11 cellular contexts compared by ENCODE assay signal in the genomic region with DNA sequence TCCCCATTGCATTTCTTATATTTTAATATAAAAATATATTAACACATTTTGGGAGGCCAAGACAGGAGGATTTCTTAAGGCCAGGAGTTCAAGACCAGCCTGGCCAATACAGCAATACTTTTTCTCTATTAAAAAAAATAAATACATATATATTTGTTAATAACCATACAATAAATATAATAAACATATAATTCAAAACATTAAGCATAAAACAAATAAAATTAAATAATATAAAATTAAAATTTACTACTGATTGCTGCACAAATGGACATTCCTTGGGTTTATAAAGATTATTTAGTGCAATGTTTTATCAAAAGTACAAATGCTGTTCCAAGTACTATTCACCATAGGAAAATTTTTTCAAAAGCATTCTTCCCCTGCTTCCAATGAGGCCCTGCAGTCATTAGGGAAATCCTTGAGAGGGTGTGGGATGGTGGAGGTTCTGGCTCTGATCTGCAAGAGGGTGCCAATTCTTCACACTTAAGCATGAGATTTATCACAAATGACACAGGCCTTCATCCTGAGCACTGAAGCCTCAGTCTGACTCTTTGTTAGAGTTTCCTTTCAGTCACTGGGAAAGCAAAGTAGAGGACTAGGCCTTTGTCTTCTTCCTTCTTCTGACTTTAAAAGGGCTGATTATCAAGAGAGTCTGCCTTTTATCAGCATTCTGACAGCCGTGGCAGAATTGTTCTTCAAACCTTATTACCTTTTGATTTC.
A peak's percentile ranks its signal among the peaks of the same experiment; 100 is the strongest.
DNase-seq lines count a peak whose midpoint lies in the region; TF ChIP-seq lines count a peak whose summit lies in the region.
"Had no signal": no experiment of that assay in that cellular context is flagged by ENCODE, and none has a peak within 500 bp of the region (broad histone marks: within the 10 kb centered on the region; RNA-seq: fewer than 3 reads in every experiment).

No MANE protein-coding gene starts in this region.

- no peak overlapping the region for H3K4ac ChIP-seq in neuronal stem cell (ENCODE audit: low read length)

- TF ChIP-seq CTCF in CD14-positive monocyte (IDR thresholded peaks at IDR 0.05) = no peak
- no peak for TF ChIP-seq CTCF in RWPE1 (conservative IDR thresholded peaks at IDR 0.05; ENCODE audit: low read depth)

- H2BK15ac ChIP-seq in neuronal stem cell (ENCODE audit: low read length) = no peak overlapping the region

- no peaks in the 10 kb centered on the region for H3K36me3 Mint-ChIP-seq in CD14-positive monocyte
- H3K36me3 Mint-ChIP-seq: CD8-positive, alpha-beta T cell had no signal

- no peak overlapping the region for H2AK5ac ChIP-seq in neuronal stem cell (ENCODE audit: low read depth, low read length)

- H2AFZ ChIP-seq in neuronal stem cell (ENCODE audit: low read length) = peak overlapping the region; percentile 43

- H3K9me3 ChIP-seq in HUES6 (ENCODE audit: control insufficient read depth, insufficient read depth, low read depth, low read length) = no peaks in the 10 kb centered on the region
- no peaks in the 10 kb centered on the region for H3K9me3 ChIP-seq in neuronal stem cell (replicated peaks in 1 of 2; ENCODE audit: control insufficient read depth in 2 of 2, insufficient read depth in 1 of 2, low read depth in 1 of 2, low read length in 2 of 2)

- intact Hi-C loops in CD14-positive monocyte (cut with micrococcal nuclease) = no loop called here

- H2BK5ac ChIP-seq in neuronal stem cell (ENCODE audit: low read length) = no peak overlapping the region

- no peaks in the 10 kb centered on the region for H3K27me3 ChIP-seq in HUES6 (ENCODE audit: control insufficient read depth, insufficient read depth, low read length)
- H3K27me3 ChIP-seq in neuronal stem cell (ENCODE audit: control insufficient read depth in 3 of 3, insufficient read depth in 3 of 3, low read depth in 1 of 3, low read length in 3 of 3) = no peaks in the 10 kb centered on the region

- H3K4me2 ChIP-seq in neuronal stem cell (ENCODE audit: insufficient read depth, low read length, poor library complexity, severe bottlenecking) = no peak overlapping the region

- no peak overlapping the region for H3K14ac ChIP-seq in neuronal stem cell (ENCODE audit: low read length)

- CTCF ChIA-PET in RWPE1 (lab: Yijun Ruan, JAX) = interaction anchor here (1.0 kb wide), 1 partner anchor 22 kb away, joined by 3 read pairs; no protein-coding TSS in a partner anchor

- no peak overlapping the region for H3K4me3 ChIP-seq in HUES6 (ENCODE audit: low read depth, low read length)
- no peak overlapping the region for H3K4me3 ChIP-seq in neuronal stem cell (ENCODE audit: low read length in 2 of 2)

- no peak overlapping the region for H3K23ac ChIP-seq in neuronal stem cell (ENCODE audit: low read depth, low read length, poor library complexity)

- no peak overlapping the region for H4K8ac ChIP-seq in neuronal stem cell (ENCODE audit: low read depth, low read length)

- no peak overlapping the region for H4K91ac ChIP-seq in neuronal stem cell (ENCODE audit: low read depth, low read length, poor library complexity)

- no CpG with 5 or more reads among the region's 1 CpG for WGBS in neuronal stem cell (ENCODE audit: extremely low coverage in 2 of 2, insufficient read length in 2 of 2, insufficient replicate concordance in 1 of 2), 2 donors

- H3K36me3 ChIP-seq in HUES6 (ENCODE audit: control insufficient read depth, insufficient read depth, low read length) = no peaks in the 10 kb centered on the region
- H3K36me3 ChIP-seq in neuronal stem cell (replicated peaks in 1 of 2; ENCODE audit: control insufficient read depth in 2 of 2, insufficient read depth in 2 of 2, low read length in 2 of 2) = no peaks in the 10 kb centered on the region

- no peak overlapping the region for H3K9ac ChIP-seq in HUES6 (ENCODE audit: low read length)
- H3K9ac ChIP-seq in neuronal stem cell (ENCODE audit: low read depth, low read length, poor library complexity) = no peak overlapping the region

- H2BK12ac ChIP-seq in neuronal stem cell (ENCODE audit: low read length) = no peak overlapping the region

- POLR2A ChIA-PET in RWPE1 (lab: Yijun Ruan, JAX; ENCODE audit: low non-redundant PET) = no interaction called here

- peaks cover 0 to 2% (median under 1%) of the 10 kb centered on the region in 3 donors for H3K27me3 Mint-ChIP-seq in CD14-positive monocyte (ENCODE audit: low read depth in 3 of 3)

- DNase-seq in SK-N-DZ (ENCODE audit: low spot score) (peak; percentile 73), foreskin melanocyte (peak; percentile 2), neuronal stem cell (ENCODE audit: low spot score) (peak; percentile 54), CD14-positive monocyte (ENCODE audit: low spot score) (no peak), RWPE1 (ENCODE audit: low spot score) (no peak), ureter (ENCODE audit: low spot score) (no peak), D341Med (ENCODE audit: low spot score) (no peak)
- DNase-seq: CD8-positive, alpha-beta T cell; H9 had no signal

- H3K27ac ChIP-seq in HUES6 (ENCODE audit: low read depth, low read length) (peak overlapping the region; percentile 43; the same call in 1 of the 2 replicates), neuronal stem cell (replicated peaks; ENCODE audit: low read length) (peak overlapping the region; percentile 84), RWPE1 (no peak overlapping the region)

- H3K4me1 Mint-ChIP-seq in CD14-positive monocyte = peaks cover 4% of the 10 kb centered on the region
- H3K4me1 Mint-ChIP-seq: B cell had no signal

- H3K27ac Mint-ChIP-seq in CD14-positive monocyte = peak overlapping the region in 1 of 7 donors; percentile 52
- H3K27ac Mint-ChIP-seq: B cell; CD8-positive, alpha-beta T cell had no signal

- H3K79me1 ChIP-seq in neuronal stem cell (ENCODE audit: low read depth, low read length) = no peaks in the 10 kb centered on the region

- H3K4me1 ChIP-seq in HUES6 (ENCODE audit: control insufficient read depth, insufficient read depth, low read length) (peaks cover 4% of the 10 kb centered on the region; the same call in 1 of the 2 replicates), neuronal stem cell (ENCODE audit: control insufficient read depth in 2 of 2, insufficient read depth in 1 of 2, low read depth in 1 of 2, low read length in 2 of 2) (peaks cover 8 to 11% of the 10 kb centered on the region in 2 donors)

- no peak overlapping the region for H3K18ac ChIP-seq in neuronal stem cell (ENCODE audit: low read length)

- H2BK120ac ChIP-seq in neuronal stem cell (ENCODE audit: low read depth, low read length) = no peak overlapping the region

- no peaks in the 10 kb centered on the region for H3K9me3 Mint-ChIP-seq in CD14-positive monocyte
- H3K9me3 Mint-ChIP-seq: CD8-positive, alpha-beta T cell; H9 had no signal

- H3K4me3 Mint-ChIP-seq in CD14-positive monocyte = no peak overlapping the region
- H3K4me3 Mint-ChIP-seq: B cell; CD8-positive, alpha-beta T cell; H9 had no signal

Comparison
In these comparisons a context has a peak if more than half of its experiments do, and no peak if none do; other contexts are left out.
1. DNase-seq: peak in SK-N-DZ (single experiment), foreskin melanocyte (single experiment) and neuronal stem cell (single experiment); none in CD14-positive monocyte (single experiment), RWPE1 (single experiment), ureter (single experiment) and D341Med (single experiment).